15 cellular contexts compared by ENCODE assay signal in genomic region chr5:149519624-149520023, GRCh38. TPM values are rescaled to one million over a fixed set of nuclear protein-coding genes. Genes with fewer than 3 reads are reported as not detected.
A peak's percentile ranks its signal among the peaks of the same experiment; 100 is the strongest.
DNase-seq lines count a peak whose midpoint lies in the region; ATAC-seq and TF ChIP-seq lines count a peak whose summit lies in the region.
"Had no signal": no experiment of that assay in that cellular context is flagged by ENCODE, and none has a peak within 500 bp of the region (broad histone marks: within the 10 kb centered on the region; RNA-seq: fewer than 3 reads in every experiment).

No MANE protein-coding gene starts in this region.

- H3K79me1 ChIP-seq in H9 (ENCODE audit: insufficient read depth, low read depth, low read length, poor library complexity, severe bottlenecking) = no peaks in the 10 kb centered on the region
- no peaks in the 10 kb centered on the region for H3K79me1 ChIP-seq in mesenchymal stem cell (replicated peaks; ENCODE audit: low read length, poor library complexity, severe bottlenecking)

- ATAC-seq in HG02763 (IDR thresholded peaks at IDR 0.05; ENCODE audit: unreplicated experiment) = no peak

- no peak overlapping the region for H4K91ac ChIP-seq in H9 (ENCODE audit: insufficient read length, low read depth, low read length)
- no peak overlapping the region for H4K91ac ChIP-seq in mesenchymal stem cell (ENCODE audit: low read length)

- H3K4ac ChIP-seq in H9 (ENCODE audit: low read depth, low read length) (no peak overlapping the region), mesenchymal stem cell (ENCODE audit: low read depth in 1 of 2, low read length in 2 of 2) (no peak overlapping the region)

- H3K4me1 ChIP-seq in H9 (ENCODE audit: insufficient read depth, low read length) (no peaks in the 10 kb centered on the region; the same call in 1 of the 2 replicates), mesenchymal stem cell (ENCODE audit: control insufficient read depth, insufficient read depth, low read depth, low read length) (peaks cover 3% of the 10 kb centered on the region), spleen (peaks cover 24 to 100% (median 87%) of the 10 kb centered on the region in 6 donors)

- H3K4me2 ChIP-seq in H9 (ENCODE audit: insufficient read depth, insufficient read length, low read length) = no peak overlapping the region
- no peak overlapping the region for H3K4me2 ChIP-seq in mesenchymal stem cell (ENCODE audit: low read length, poor library complexity, severe bottlenecking)

- H2BK20ac ChIP-seq in H9 (ENCODE audit: low read depth, low read length, poor library complexity, severe bottlenecking) = no peak overlapping the region

- H3K27me3 Mint-ChIP-seq in H9 (ENCODE audit: low read depth) = no peaks in the 10 kb centered on the region
- no peaks in the 10 kb centered on the region for H3K27me3 Mint-ChIP-seq in brain

- no peak overlapping the region for H2AK5ac ChIP-seq in H9 (ENCODE audit: insufficient read length, low read length)
- no peak overlapping the region for H2AK5ac ChIP-seq in mesenchymal stem cell (ENCODE audit: low read length, severe bottlenecking)

- peak overlapping the region; percentile 49 to 94 (median 87); a peak in 6 of 7 replicates for H3K27ac Mint-ChIP-seq in H9
- peak overlapping the region in 4 of 5 experiments; percentile 63 to 81 (median 78) for H3K27ac Mint-ChIP-seq in brain

- no peak overlapping the region for H4K5ac ChIP-seq in H9 (ENCODE audit: insufficient read length, low read depth, low read length)

- intact Hi-C loops in spleen (cut with DNase I; ENCODE audit: low total_unique reads) = no loop called here

- H3K9ac ChIP-seq in H9 (ENCODE audit: extremely low read depth, insufficient read length, low read length) (no peak overlapping the region), mesenchymal stem cell (ENCODE audit: low read length) (peak overlapping the region; percentile 21)

- no peak overlapping the region for H3K18ac ChIP-seq in H9 (ENCODE audit: insufficient read length, low read depth, low read length)
- no peak overlapping the region for H3K18ac ChIP-seq in mesenchymal stem cell (ENCODE audit: low read depth in 1 of 2, low read length in 2 of 2)

- peaks cover 13 to 93% of the 10 kb centered on the region in 2 experiments for H3K36me3 ChIP-seq in mesenchymal stem cell (ENCODE audit: control insufficient read depth in 1 of 2, insufficient read depth in 2 of 2, low read depth in 1 of 2, low read length in 2 of 2)
- H3K36me3 ChIP-seq in spleen = peaks cover 0 to 87% (median 15%) of the 10 kb centered on the region in 6 donors
- H3K36me3 ChIP-seq: uterus had no signal

- no peak for DNase-seq in H9
- DNase-seq in mesenchymal stem cell = no peak
- no peak for DNase-seq in T1000 (lab: John Stamatoyannopoulos, UW)
- DNase-seq in NCI-H1417 treated with DMSO at 0.1 percent for 48 hours (lab: John Stamatoyannopoulos, UW) = no peak
- DNase-seq in spleen = no peak
- DNase-seq: activated CD4-positive, alpha-beta T cell treated with anti-CD3 and anti-CD28 coated beads for 1 hour; AML-193; brain microvascular endothelial cell; head of caudate nucleus; posterior cingulate gyrus; stimulated activated CD4-positive, alpha-beta T cell treated with anti-CD3 and anti-CD28 coated beads, Interleukin-1b, Interleukin-23, amount 100 ng/mL, for 48 hours; uterus had no signal

- H2BK12ac ChIP-seq in H9 (ENCODE audit: insufficient read length, low read depth, low read length) = no peak overlapping the region
- H2BK12ac ChIP-seq in mesenchymal stem cell (ENCODE audit: low read length in 2 of 2) = no peak overlapping the region

- no peak overlapping the region for H3K56ac ChIP-seq in H9 (ENCODE audit: insufficient read length, low read depth, low read length)

- H2BK15ac ChIP-seq in H9 (ENCODE audit: low read depth, low read length) = no peak overlapping the region
- H2BK15ac ChIP-seq in mesenchymal stem cell (ENCODE audit: low read depth, poor library complexity, severe bottlenecking) = no peak overlapping the region

- H3K23me2 ChIP-seq in H9 (ENCODE audit: insufficient read length, low read depth, low read length, poor library complexity, severe bottlenecking) = no peaks in the 10 kb centered on the region

- H2BK5ac ChIP-seq in H9 (ENCODE audit: insufficient read length, low read length) = no peak overlapping the region
- no peak overlapping the region for H2BK5ac ChIP-seq in mesenchymal stem cell (ENCODE audit: low read depth, low read length, poor library complexity, severe bottlenecking)

- TF ChIP-seq CTCF in 22Rv1 (IDR thresholded peaks at IDR 0.05) (no peak), H9 (conservative IDR thresholded peaks at IDR 0.05) (no peak), brain (conservative IDR thresholded peaks at IDR 0.05) (no peak), spleen (IDR thresholded peaks at IDR 0.05 in 8 of 11, conservative IDR thresholded peaks at IDR 0.05 in 3 of 11) (no peak)

- TF ChIP-seq POLR2A in spleen (IDR thresholded peaks at IDR 0.05) = no peak

- no peak overlapping the region for H3T11ph ChIP-seq in H9 (ENCODE audit: low read length)

- no peaks in the 10 kb centered on the region for H4K20me1 ChIP-seq in H9 (ENCODE audit: control insufficient read depth, insufficient read depth, insufficient read length)

- H4K8ac ChIP-seq in H9 (replicated peaks; ENCODE audit: insufficient read length, low read depth, low read length) = no peak overlapping the region
- H4K8ac ChIP-seq in mesenchymal stem cell (ENCODE audit: low read length) = no peak overlapping the region

- H3K9me3 Mint-ChIP-seq in H9 = no peaks in the 10 kb centered on the region
- H3K9me3 Mint-ChIP-seq in brain = no peaks in the 10 kb centered on the region

- H3K36me3 Mint-ChIP-seq in H9 (ENCODE audit: insufficient read depth in 1 of 3, low read depth in 3 of 3) (peaks cover 8 to 72% (median 69%) of the 10 kb centered on the region in 3 experiments; a peak in 6 of 7 replicates), brain (peaks cover 64% of the 10 kb centered on the region)

- H3K4me3 Mint-ChIP-seq in H9 (peak overlapping the region in 1 of 2 experiments; percentile 50; a peak in 2 of 5 replicates), brain (peak overlapping the region; percentile 2 to 76 (median 49))

- H3K4me3 ChIP-seq in mesenchymal stem cell (ENCODE audit: insufficient read depth in 1 of 2, low read depth in 1 of 2, low read length in 2 of 2) (peak overlapping the region in 1 of 2 experiments; percentile 28), spleen (no peak overlapping the region)
- H3K4me3 ChIP-seq: uterus had no signal

- H2BK120ac ChIP-seq in H9 (ENCODE audit: low read depth, low read length, poor library complexity, severe bottlenecking) = no peak overlapping the region
- no peak overlapping the region for H2BK120ac ChIP-seq in mesenchymal stem cell (ENCODE audit: low read depth, low read length)

- peaks cover 21% of the 10 kb centered on the region; the same call in 1 of the 2 replicates for H3K79me2 ChIP-seq in H9 (ENCODE audit: insufficient read depth, low read length)

- H3K23ac ChIP-seq in H9 (ENCODE audit: insufficient read length, low read depth, low read length) (no peak overlapping the region), mesenchymal stem cell (ENCODE audit: low read length in 2 of 2) (no peak overlapping the region)

- peaks cover 51 to 52% of the 10 kb centered on the region in 2 experiments for H3K4me1 Mint-ChIP-seq in H9
- peaks cover 91% of the 10 kb centered on the region for H3K4me1 Mint-ChIP-seq in brain

- H3K9me3 ChIP-seq in H9 (ENCODE audit: control insufficient read depth, low read depth, low read length) = no peaks in the 10 kb centered on the region
- H3K9me3 ChIP-seq in mesenchymal stem cell (ENCODE audit: control insufficient read depth, low read length) = no peaks in the 10 kb centered on the region
- no peaks in the 10 kb centered on the region for H3K9me3 ChIP-seq in spleen
- H3K9me3 ChIP-seq: uterus had no signal

- H3K27me3 ChIP-seq in H9 (ENCODE audit: insufficient read depth, low read length) = no peaks in the 10 kb centered on the region
- H3K27me3 ChIP-seq in mesenchymal stem cell (ENCODE audit: control insufficient read depth in 1 of 2, insufficient read depth in 1 of 2, low read length in 2 of 2) = no peaks in the 10 kb centered on the region
- H3K27me3 ChIP-seq in spleen (replicated peaks in 1 of 7) = no peaks in the 10 kb centered on the region
- H3K27me3 ChIP-seq: brain microvascular endothelial cell, uterus had no signal

- H2AFZ ChIP-seq in H9 (ENCODE audit: low read length) (no peak overlapping the region), mesenchymal stem cell (ENCODE audit: low read depth, low read length) (no peak overlapping the region)

- 0 out of 2 replicates have a peak overlapping the region, but pooled peaks have one; percentile 6 for H3K27ac ChIP-seq in 22Rv1
- H3K27ac ChIP-seq in H9 (ENCODE audit: insufficient read length, low read depth, low read length) = no peak overlapping the region
- H3K27ac ChIP-seq in mesenchymal stem cell (ENCODE audit: low read length, poor library complexity, severe bottlenecking) = no peak overlapping the region
- H3K27ac ChIP-seq in spleen = peak overlapping the region in 3 of 8 donors; percentile 3 to 45 (median 43)
- H3K27ac ChIP-seq: brain microvascular endothelial cell had no signal

- no peak overlapping the region for H3K14ac ChIP-seq in H9 (ENCODE audit: insufficient read depth, low read length)
- no peak overlapping the region for H3K14ac ChIP-seq in mesenchymal stem cell (ENCODE audit: low read length in 2 of 2)

RNA-seq across cellular contexts. Expression of gene CSNK1A1, which starts 31.6 kb away (rescaled TPM):
- total RNA-seq in H9 (2021) (304 and 310 TPM in 2 replicates), spleen (100 to 1,000 TPM; 165 to 223 (median 196) TPM)
- polyA plus RNA-seq in brain (ENCODE audit: insufficient read depth, low read depth, low replicate concordance) (66.7 TPM), spleen (10 to 100 TPM; 31.9 to 64.7 (median 43.4) TPM)
- polyA plus RNA-seq in mesenchymal stem cell (2013, experiment 1 of 2) = 211 TPM
- 208 TPM for polyA plus RNA-seq in mesenchymal stem cell (2013, experiment 2 of 2)
